Comparison of ENCODE assay signal across 30 cellular contexts in the genomic region with DNA sequence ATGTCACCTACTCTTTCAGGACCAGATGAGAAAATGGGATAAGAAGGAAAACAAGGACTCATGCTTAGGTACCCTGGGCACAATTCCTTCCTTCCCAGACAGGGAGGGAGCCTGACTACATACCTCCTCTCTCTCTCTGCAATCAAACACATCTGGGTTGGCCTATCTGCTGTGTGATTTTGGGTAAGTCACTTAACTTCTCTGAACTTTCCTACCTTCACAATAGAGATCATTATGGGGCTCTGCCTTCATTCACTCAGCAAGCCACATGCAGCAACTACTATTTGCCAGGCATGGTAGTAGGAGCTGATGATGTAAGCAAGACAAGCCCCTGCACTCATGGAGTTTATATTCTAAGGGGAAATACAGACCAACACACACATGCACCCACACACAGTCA.
"Had no signal": no experiment of that assay in that cellular context is flagged by ENCODE, and none has a peak within 500 bp of the region (broad histone marks: within the 10 kb centered on the region; RNA-seq: fewer than 3 reads in every experiment).

No MANE protein-coding gene starts in this region.

- H3K27ac Mint-ChIP-seq: activated CD4-positive, alpha-beta memory T cell treated with anti-CD3 and anti-CD28 coated beads, Interleukin-2, amount 10 ng/mL, durations not matched to agents 7 days and 5 days; activated CD4-positive, alpha-beta T cell treated with anti-CD3 and anti-CD28 coated beads, Interleukin-2, amount 10 ng/mL, durations not matched to agents 7 days and 5 days; activated naive CD4-positive, alpha-beta T cell treated with anti-CD3 and anti-CD28 coated beads, Interleukin-2, amount 10 ng/mL, durations not matched to agents 7 days and 5 days; activated naive CD8-positive, alpha-beta T cell treated with anti-CD3 and anti-CD28 coated beads, Interleukin-2, amount 10 ng/mL, durations not matched to agents 7 days and 5 days; activated T-cell treated with anti-CD3 and anti-CD28 coated beads, Interleukin-2, amount 50 U/mL, for 24 hours; activated T-cell treated with anti-CD3 and anti-CD28 coated beads, Interleukin-2, amount 50 U/mL, for 72 hours; endodermal cell; T-helper 17 cell; T-helper 2 cell treated with Interferon-gamma antibody and Interleukin-4, amounts not matched to agents 5 μg/mL and 100 μg/mL, for 36 hours; WTC11 had no signal

- H3K9me3 ChIP-seq: ascending aorta, breast epithelium, colonic mucosa had no signal

- FAIRE-seq: frontal cortex had no signal

- H3K36me3 Mint-ChIP-seq: activated naive CD4-positive, alpha-beta T cell treated with anti-CD3 and anti-CD28 coated beads, Interleukin-2, amount 10 ng/mL, durations not matched to agents 7 days and 5 days; activated naive CD4-positive, alpha-beta T cell treated with anti-CD3 and anti-CD28 coated beads, Interleukin-2, amount 50 U/mL, for 72 hours; activated naive CD8-positive, alpha-beta T cell treated with anti-CD3 and anti-CD28 coated beads, Interleukin-2, amount 10 ng/mL, durations not matched to agents 7 days and 5 days; brain; WTC11 had no signal

- H3K27me3 ChIP-seq: ascending aorta, breast epithelium, cardiac muscle cell, colonic mucosa, dorsolateral prefrontal cortex had no signal

- H3K27ac ChIP-seq: ascending aorta, breast epithelium, cardiac muscle cell, colonic mucosa had no signal

- H3K9me3 Mint-ChIP-seq: activated CD4-positive, alpha-beta memory T cell treated with anti-CD3 and anti-CD28 coated beads, Interleukin-2, amount 10 ng/mL, durations not matched to agents 7 days and 5 days; activated CD4-positive, alpha-beta T cell treated with anti-CD3 and anti-CD28 coated beads, Interleukin-2, amount 10 ng/mL, durations not matched to agents 7 days and 5 days; activated naive CD4-positive, alpha-beta T cell treated with anti-CD3 and anti-CD28 coated beads, Interleukin-2, amount 10 ng/mL, durations not matched to agents 7 days and 5 days; activated naive CD4-positive, alpha-beta T cell treated with anti-CD3 and anti-CD28 coated beads, Interleukin-2, amount 50 U/mL, for 72 hours; activated naive CD8-positive, alpha-beta T cell treated with anti-CD3 and anti-CD28 coated beads, Interleukin-2, amount 10 ng/mL, durations not matched to agents 7 days and 5 days; activated T-cell treated with anti-CD3 and anti-CD28 coated beads, Interleukin-2, amount 50 U/mL, for 24 hours; activated T-cell treated with anti-CD3 and anti-CD28 coated beads, Interleukin-2, amount 50 U/mL, for 72 hours; endodermal cell; T-helper 2 cell treated with Interferon-gamma antibody and Interleukin-4, amounts not matched to agents 5 μg/mL and 100 μg/mL, for 36 hours; WTC11 had no signal

- H3K4me3 ChIP-seq: ascending aorta, breast epithelium, cardiac muscle cell, colonic mucosa had no signal

- H3K4me3 Mint-ChIP-seq: activated CD4-positive, alpha-beta memory T cell treated with anti-CD3 and anti-CD28 coated beads, Interleukin-2, amount 10 ng/mL, durations not matched to agents 7 days and 5 days; activated CD4-positive, alpha-beta T cell treated with anti-CD3 and anti-CD28 coated beads, Interleukin-2, amount 10 ng/mL, durations not matched to agents 7 days and 5 days; activated naive CD4-positive, alpha-beta T cell treated with anti-CD3 and anti-CD28 coated beads, Interleukin-2, amount 10 ng/mL, durations not matched to agents 7 days and 5 days; activated naive CD8-positive, alpha-beta T cell treated with anti-CD3 and anti-CD28 coated beads, Interleukin-2, amount 10 ng/mL, durations not matched to agents 7 days and 5 days; activated T-cell treated with anti-CD3 and anti-CD28 coated beads, Interleukin-2, amount 50 U/mL, for 24 hours; activated T-cell treated with anti-CD3 and anti-CD28 coated beads, Interleukin-2, amount 50 U/mL, for 72 hours; endodermal cell; T-helper 17 cell; T-helper 2 cell treated with Interferon-gamma antibody and Interleukin-4, amounts not matched to agents 5 μg/mL and 100 μg/mL, for 36 hours had no signal

- H3K27me3 Mint-ChIP-seq: activated CD4-positive, alpha-beta memory T cell treated with anti-CD3 and anti-CD28 coated beads, Interleukin-2, amount 10 ng/mL, durations not matched to agents 7 days and 5 days; activated naive CD8-positive, alpha-beta T cell treated with anti-CD3 and anti-CD28 coated beads, Interleukin-2, amount 10 ng/mL, durations not matched to agents 7 days and 5 days had no signal

- ATAC-seq: activated naive CD4-positive, alpha-beta T cell treated with anti-CD3 and anti-CD28 coated beads, Interleukin-2, amount 50 U/mL, for 72 hours; activated T-cell treated with anti-CD3 and anti-CD28 coated beads, Interleukin-2, amount 50 U/mL, for 72 hours; esophagus mucosa; T-helper 17 cell had no signal

- H3K4me1 ChIP-seq: colonic mucosa had no signal

- H3K4me1 Mint-ChIP-seq: activated CD4-positive, alpha-beta memory T cell treated with anti-CD3 and anti-CD28 coated beads, Interleukin-2, amount 10 ng/mL, durations not matched to agents 7 days and 5 days; activated CD4-positive, alpha-beta T cell treated with anti-CD3 and anti-CD28 coated beads, Interleukin-2, amount 10 ng/mL, durations not matched to agents 7 days and 5 days; activated naive CD4-positive, alpha-beta T cell treated with anti-CD3 and anti-CD28 coated beads, Interleukin-2, amount 10 ng/mL, durations not matched to agents 7 days and 5 days had no signal

- DNase-seq: activated CD4-positive, alpha-beta memory T cell treated with anti-CD3 and anti-CD28 coated beads, Interleukin-2, amount 10 ng/mL, durations not matched to agents 7 days and 5 days; activated CD4-positive, alpha-beta T cell treated with anti-CD3 and anti-CD28 coated beads for 1 hour; activated CD4-positive, alpha-beta T cell treated with anti-CD3 and anti-CD28 coated beads for 4 hours; activated CD4-positive, alpha-beta T cell treated with anti-CD3 and anti-CD28 coated beads, Interleukin-2, amount 10 ng/mL, durations not matched to agents 7 days and 5 days; activated CD4-positive, alpha-beta T cell treated with anti-CD3 and anti-CD28 coated beads, Interleukin-2, amount 50 U/mL, for 4 hours; activated CD8-positive, alpha-beta memory T cell treated with anti-CD3 and anti-CD28 coated beads, Interleukin-2, amount 50 U/mL, for 48 hours; activated gamma-delta T cell; activated naive CD4-positive, alpha-beta T cell; activated naive CD4-positive, alpha-beta T cell treated with anti-CD3 and anti-CD28 coated beads, Interleukin-2, amount 10 ng/mL, durations not matched to agents 7 days and 5 days; activated naive CD8-positive, alpha-beta T cell treated with anti-CD3 and anti-CD28 coated beads, Interleukin-2, amount 10 ng/mL, durations not matched to agents 7 days and 5 days; activated T-cell treated with anti-CD3 and anti-CD28 coated beads for 4 hours; activated T-cell treated with anti-CD3 and anti-CD28 coated beads, Interleukin-2, amount 50 U/mL, for 24 hours; activated T-cell treated with anti-CD3 and anti-CD28 coated beads, Interleukin-2, amount 50 U/mL, for 72 hours; central memory CD4-positive, alpha-beta T cell; cerebellar nuclear complex; colonic mucosa; dorsolateral prefrontal cortex; effector memory CD4-positive, alpha-beta T cell; T-helper 1 cell; T-helper 17 cell had no signal

- H3K36me3 ChIP-seq: ascending aorta, breast epithelium, cardiac muscle cell, colonic mucosa had no signal
